Comparison of ENCODE assay signal across 2 cellular contexts in the genomic region with DNA sequence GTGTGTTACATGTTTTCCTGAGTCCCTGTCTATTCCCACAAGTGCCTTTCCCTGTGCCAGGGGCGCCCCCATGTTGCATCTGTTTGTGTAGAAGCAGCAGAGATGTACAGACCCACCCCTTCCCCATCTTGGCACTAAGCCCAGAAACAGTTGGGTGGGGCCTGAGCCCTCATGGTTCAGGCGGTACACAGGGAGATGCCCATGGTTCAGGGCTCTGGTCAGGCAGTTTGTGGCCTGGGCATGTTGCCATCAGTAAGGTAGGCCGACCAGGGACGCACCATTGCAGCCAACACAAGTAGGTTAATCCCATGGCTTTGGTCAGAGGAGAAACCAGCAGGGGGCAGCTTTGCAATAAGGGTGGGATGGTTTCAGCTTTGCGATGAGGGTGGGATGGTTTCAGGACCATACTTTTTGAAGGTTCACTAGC.
TF ChIP-seq lines count a peak whose summit lies in the region.

No MANE protein-coding gene starts in this region.

TF ChIP-seq in A549, 52 proteins besides CTCF, POLR2A, EP300 and RAD21:
- TF ChIP-seq, protein P1, sequence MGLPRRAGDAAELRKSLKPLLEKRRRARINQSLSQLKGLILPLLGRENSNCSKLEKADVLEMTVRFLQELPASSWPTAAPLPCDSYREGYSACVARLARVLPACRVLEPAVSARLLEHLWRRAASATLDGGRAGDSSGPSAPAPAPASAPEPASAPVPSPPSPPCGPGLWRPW (IDR thresholded peaks at IDR 0.05): no peak
- TF ChIP-seq FOXS1 (CRISPR knock-in tag; IDR thresholded peaks at IDR 0.05) (no peak), ESRRA (IDR thresholded peaks at IDR 0.05; ENCODE audit: borderline replicate concordance, low read length) (no peak), SMC3 (IDR thresholded peaks at IDR 0.05) (0 out of 3 replicates have a peak, but pooled peaks have one; percentile 11), HOXB13 (CRISPR knock-in tag; IDR thresholded peaks at IDR 0.05; ENCODE audit: low read depth) (no peak), RFX5 (IDR thresholded peaks at IDR 0.05) (no peak), KDM1A (IDR thresholded peaks at IDR 0.05; ENCODE audit: low read depth) (no peak)
TF ChIP-seq in A549: peak in this region for 1.

TF ChIP-seq in H1, 55 proteins besides CTCF, POLR2A, EP300 and RAD21:
- TF ChIP-seq EZH2 (IDR thresholded peaks at IDR 0.05; ENCODE audit: low read depth, low read length, severe bottlenecking) (peak; percentile 11), BACH1 (IDR thresholded peaks at IDR 0.05; ENCODE audit: low read length) (no peak)
TF ChIP-seq in H1: peak in this region for 1.
